1 cellular context compared by ENCODE assay signal in the genomic region with DNA sequence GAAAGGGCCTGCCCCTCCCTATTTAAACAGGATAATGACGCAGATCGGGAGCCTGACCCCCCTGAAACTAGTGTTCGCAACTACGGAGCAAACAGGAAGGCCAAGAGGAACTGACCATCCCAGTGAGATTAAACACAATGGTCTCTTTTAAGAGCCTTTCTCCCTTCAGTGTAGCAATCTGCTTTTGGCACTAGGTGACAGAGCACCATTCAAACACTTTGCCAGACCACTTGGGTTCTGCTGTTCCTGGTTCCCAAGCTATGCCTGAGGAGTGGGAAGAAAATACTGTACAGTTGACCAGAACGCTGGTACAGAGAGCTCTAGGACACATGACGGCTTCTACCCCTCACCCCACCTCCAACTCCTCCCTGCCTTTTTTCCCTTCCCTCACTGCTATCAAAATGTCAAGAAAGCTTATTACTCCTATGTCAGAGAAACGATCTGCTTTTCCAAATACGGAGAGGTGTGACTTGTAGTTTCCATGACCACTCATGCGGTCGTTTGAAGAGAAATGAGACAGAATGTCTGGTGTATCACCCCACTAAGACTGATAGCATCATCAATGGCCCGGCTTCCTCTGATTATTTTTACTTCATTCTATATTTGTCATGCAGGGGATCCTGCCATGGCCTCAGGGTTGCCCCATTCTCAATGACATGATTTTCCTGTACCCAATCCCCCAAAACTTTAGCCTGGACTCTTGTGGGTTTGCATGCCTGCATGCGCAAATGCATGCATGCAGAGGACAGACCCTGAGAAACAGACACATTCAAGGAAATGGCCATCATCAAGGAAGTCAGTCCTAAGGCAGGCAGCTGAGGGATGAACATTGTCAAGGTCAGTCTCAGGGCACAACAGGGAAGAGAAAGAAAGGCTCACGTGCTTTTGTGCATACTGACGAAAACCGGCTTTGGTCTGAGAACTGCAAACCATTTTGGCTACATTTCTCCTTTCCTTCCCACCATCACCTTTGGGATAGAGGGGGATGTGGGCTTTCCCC.
TF ChIP-seq lines count a peak whose summit lies in the region.

No MANE protein-coding gene starts in this region.

TF ChIP-seq in HepG2, 621 proteins besides CTCF, POLR2A, EP300 and RAD21 (continued from another document and continues in another):
- TF ChIP-seq, protein P1, sequence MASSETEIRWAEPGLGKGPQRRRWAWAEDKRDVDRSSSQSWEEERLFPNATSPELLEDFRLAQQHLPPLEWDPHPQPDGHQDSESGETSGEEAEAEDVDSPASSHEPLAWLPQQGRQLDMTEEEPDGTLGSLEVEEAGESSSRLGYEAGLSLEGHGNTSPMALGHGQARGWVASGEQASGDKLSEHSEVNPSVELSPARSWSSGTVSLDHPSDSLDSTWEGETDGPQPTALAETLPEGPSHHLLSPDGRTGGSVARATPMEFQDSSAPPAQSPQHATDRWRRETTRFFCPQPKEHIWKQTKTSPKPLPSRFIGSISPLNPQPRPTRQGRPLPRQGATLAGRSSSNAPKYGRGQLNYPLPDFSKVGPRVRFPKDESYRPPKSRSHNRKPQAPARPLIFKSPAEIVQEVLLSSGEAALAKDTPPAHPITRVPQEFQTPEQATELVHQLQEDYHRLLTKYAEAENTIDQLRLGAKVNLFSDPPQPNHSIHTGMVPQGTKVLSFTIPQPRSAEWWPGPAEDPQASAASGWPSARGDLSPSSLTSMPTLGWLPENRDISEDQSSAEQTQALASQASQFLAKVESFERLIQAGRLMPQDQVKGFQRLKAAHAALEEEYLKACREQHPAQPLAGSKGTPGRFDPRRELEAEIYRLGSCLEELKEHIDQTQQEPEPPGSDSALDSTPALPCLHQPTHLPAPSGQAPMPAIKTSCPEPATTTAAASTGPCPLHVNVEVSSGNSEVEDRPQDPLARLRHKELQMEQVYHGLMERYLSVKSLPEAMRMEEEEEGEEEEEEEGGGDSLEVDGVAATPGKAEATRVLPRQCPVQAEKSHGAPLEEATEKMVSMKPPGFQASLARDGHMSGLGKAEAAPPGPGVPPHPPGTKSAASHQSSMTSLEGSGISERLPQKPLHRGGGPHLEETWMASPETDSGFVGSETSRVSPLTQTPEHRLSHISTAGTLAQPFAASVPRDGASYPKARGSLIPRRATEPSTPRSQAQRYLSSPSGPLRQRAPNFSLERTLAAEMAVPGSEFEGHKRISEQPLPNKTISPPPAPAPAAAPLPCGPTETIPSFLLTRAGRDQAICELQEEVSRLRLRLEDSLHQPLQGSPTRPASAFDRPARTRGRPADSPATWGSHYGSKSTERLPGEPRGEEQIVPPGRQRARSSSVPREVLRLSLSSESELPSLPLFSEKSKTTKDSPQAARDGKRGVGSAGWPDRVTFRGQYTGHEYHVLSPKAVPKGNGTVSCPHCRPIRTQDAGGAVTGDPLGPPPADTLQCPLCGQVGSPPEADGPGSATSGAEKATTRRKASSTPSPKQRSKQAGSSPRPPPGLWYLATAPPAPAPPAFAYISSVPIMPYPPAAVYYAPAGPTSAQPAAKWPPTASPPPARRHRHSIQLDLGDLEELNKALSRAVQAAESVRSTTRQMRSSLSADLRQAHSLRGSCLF (CRISPR knock-in tag; IDR thresholded peaks at IDR 0.05; ENCODE audit: borderline replicate concordance): no peak
- TF ChIP-seq KMT2A (CRISPR knock-in tag; IDR thresholded peaks at IDR 0.05) (0 out of 2 replicates have a peak, but pooled peaks have one; percentile 38), ZNF446 (CRISPR knock-in tag; IDR thresholded peaks at IDR 0.05) (no peak), TARDBP (CRISPR knock-in tag; IDR thresholded peaks at IDR 0.05) (peak; percentile 94), SP1 (IDR thresholded peaks at IDR 0.05) (no peak), SP1 (CRISPR knock-in tag; IDR thresholded peaks at IDR 0.05) (0 out of 2 replicates have a peak, but pooled peaks have one; percentile 37), ZNF781 (CRISPR knock-in tag; IDR thresholded peaks at IDR 0.05; ENCODE audit: borderline replicate concordance, not compliant biosample characterization) (no peak), SRY (CRISPR knock-in tag; IDR thresholded peaks at IDR 0.05) (no peak), SOX5 (CRISPR knock-in tag; IDR thresholded peaks at IDR 0.05; ENCODE audit: borderline replicate concordance) (peak; percentile 88), REPIN1 (CRISPR knock-in tag; IDR thresholded peaks at IDR 0.05; ENCODE audit: borderline replicate concordance, low read depth) (peak; percentile 79), SIN3A (IDR thresholded peaks at IDR 0.05; ENCODE audit: borderline replicate concordance, low read depth, low read length) (peak; percentile 89), DNMT3B (CRISPR knock-in tag; conservative IDR thresholded peaks at IDR 0.05) (0 out of 2 replicates have a peak, but pooled peaks have one; percentile 49), ZNF589 (CRISPR knock-in tag; conservative IDR thresholded peaks at IDR 0.05) (0 out of 2 replicates have a peak, but pooled peaks have one; percentile 29), ZMYM3 (CRISPR knock-in tag; IDR thresholded peaks at IDR 0.05) (0 out of 2 replicates have a peak, but pooled peaks have one; percentile 70), TBX2 (CRISPR knock-in tag; IDR thresholded peaks at IDR 0.05; ENCODE audit: borderline replicate concordance) (peak; percentile 95), BRD4 (CRISPR knock-in tag; IDR thresholded peaks at IDR 0.05) (no peak), ATF1 (CRISPR knock-in tag; IDR thresholded peaks at IDR 0.05) (peak; percentile 85), SRSF4 (IDR thresholded peaks at IDR 0.05; ENCODE audit: low read depth, low read length, poor library complexity, severe bottlenecking) (no peak), CBX1 (IDR thresholded peaks at IDR 0.05; ENCODE audit: low read depth) (no peak), PPARG (CRISPR knock-in tag; conservative IDR thresholded peaks at IDR 0.05) (peak; percentile 98), ZNF747 (CRISPR knock-in tag; IDR thresholded peaks at IDR 0.05; ENCODE audit: borderline replicate concordance) (peak; percentile 56; the same call in 1 of the 2 replicates), SAP130 (CRISPR knock-in tag; IDR thresholded peaks at IDR 0.05; ENCODE audit: low read depth) (peak; percentile 95), ZNF383 (CRISPR knock-in tag; IDR thresholded peaks at IDR 0.05; ENCODE audit: borderline replicate concordance) (no peak), NCOA2 (CRISPR knock-in tag; IDR thresholded peaks at IDR 0.05) (peak; percentile 91), ZNF543 (CRISPR knock-in tag; IDR thresholded peaks at IDR 0.05) (peak; percentile 23; the same call in 1 of the 2 replicates), HNRNPK (IDR thresholded peaks at IDR 0.05; ENCODE audit: low read depth, low read length, poor library complexity, severe bottlenecking) (no peak), ZNF816 (CRISPR knock-in tag; IDR thresholded peaks at IDR 0.05; ENCODE audit: borderline replicate concordance) (peak; percentile 74; the same call in 1 of the 2 replicates), ZNF329 (CRISPR knock-in tag; IDR thresholded peaks at IDR 0.05; ENCODE audit: low read depth) (no peak), ZNF350 (CRISPR knock-in tag; IDR thresholded peaks at IDR 0.05; ENCODE audit: borderline replicate concordance, low read depth) (peak; percentile 45; the same call in 1 of the 2 replicates), ZSCAN25 (CRISPR knock-in tag; IDR thresholded peaks at IDR 0.05) (peak; percentile 27; the same call in 1 of the 2 replicates), NCOR1 (IDR thresholded peaks at IDR 0.05; ENCODE audit: borderline replicate concordance, low read length) (peak; percentile 22; the same call in 1 of the 2 replicates), ZBTB7B (CRISPR knock-in tag; IDR thresholded peaks at IDR 0.05) (peak; percentile 96), KAT8 (CRISPR knock-in tag; IDR thresholded peaks at IDR 0.05) (peak; percentile 80), ZNF652 (CRISPR knock-in tag; IDR thresholded peaks at IDR 0.05; ENCODE audit: borderline replicate concordance, low read depth) (no peak), TAF1 (CRISPR knock-in tag; IDR thresholded peaks at IDR 0.05) (peak; percentile 42; the same call in 1 of the 2 replicates), ZNF143 (CRISPR knock-in tag; IDR thresholded peaks at IDR 0.05) (no peak)
- TF ChIP-seq, protein P2, sequence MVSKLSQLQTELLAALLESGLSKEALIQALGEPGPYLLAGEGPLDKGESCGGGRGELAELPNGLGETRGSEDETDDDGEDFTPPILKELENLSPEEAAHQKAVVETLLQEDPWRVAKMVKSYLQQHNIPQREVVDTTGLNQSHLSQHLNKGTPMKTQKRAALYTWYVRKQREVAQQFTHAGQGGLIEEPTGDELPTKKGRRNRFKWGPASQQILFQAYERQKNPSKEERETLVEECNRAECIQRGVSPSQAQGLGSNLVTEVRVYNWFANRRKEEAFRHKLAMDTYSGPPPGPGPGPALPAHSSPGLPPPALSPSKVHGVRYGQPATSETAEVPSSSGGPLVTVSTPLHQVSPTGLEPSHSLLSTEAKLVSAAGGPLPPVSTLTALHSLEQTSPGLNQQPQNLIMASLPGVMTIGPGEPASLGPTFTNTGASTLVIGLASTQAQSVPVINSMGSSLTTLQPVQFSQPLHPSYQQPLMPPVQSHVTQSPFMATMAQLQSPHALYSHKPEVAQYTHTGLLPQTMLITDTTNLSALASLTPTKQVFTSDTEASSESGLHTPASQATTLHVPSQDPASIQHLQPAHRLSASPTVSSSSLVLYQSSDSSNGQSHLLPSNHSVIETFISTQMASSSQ (IDR thresholded peaks at IDR 0.05; ENCODE audit: low read depth): peak; percentile 73; the same call in 1 of the 2 replicates
- TF ChIP-seq, protein P2 (CRISPR knock-in tag; IDR thresholded peaks at IDR 0.05; ENCODE audit: borderline replicate concordance): peak; percentile 87
- TF ChIP-seq, protein P3, sequence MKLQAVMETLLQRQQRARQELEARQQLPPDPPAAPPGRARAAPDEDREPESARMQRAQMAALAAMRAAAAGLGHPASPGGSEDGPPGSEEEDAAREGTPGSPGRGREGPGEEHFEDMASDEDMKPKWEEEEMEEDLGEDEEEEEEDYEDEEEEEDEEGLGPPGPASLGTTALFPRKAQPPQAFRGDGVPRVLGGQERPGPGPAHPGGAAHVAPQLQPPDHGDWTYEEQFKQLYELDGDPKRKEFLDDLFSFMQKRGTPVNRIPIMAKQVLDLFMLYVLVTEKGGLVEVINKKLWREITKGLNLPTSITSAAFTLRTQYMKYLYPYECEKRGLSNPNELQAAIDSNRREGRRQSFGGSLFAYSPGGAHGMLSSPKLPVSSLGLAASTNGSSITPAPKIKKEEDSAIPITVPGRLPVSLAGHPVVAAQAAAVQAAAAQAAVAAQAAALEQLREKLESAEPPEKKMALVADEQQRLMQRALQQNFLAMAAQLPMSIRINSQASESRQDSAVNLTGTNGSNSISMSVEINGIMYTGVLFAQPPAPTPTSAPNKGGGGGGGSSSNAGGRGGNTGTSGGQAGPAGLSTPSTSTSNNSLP (IDR thresholded peaks at IDR 0.05; ENCODE audit: low read depth, low read length): peak; percentile 45; the same call in 1 of the 2 replicates
- TF ChIP-seq, protein P4, sequence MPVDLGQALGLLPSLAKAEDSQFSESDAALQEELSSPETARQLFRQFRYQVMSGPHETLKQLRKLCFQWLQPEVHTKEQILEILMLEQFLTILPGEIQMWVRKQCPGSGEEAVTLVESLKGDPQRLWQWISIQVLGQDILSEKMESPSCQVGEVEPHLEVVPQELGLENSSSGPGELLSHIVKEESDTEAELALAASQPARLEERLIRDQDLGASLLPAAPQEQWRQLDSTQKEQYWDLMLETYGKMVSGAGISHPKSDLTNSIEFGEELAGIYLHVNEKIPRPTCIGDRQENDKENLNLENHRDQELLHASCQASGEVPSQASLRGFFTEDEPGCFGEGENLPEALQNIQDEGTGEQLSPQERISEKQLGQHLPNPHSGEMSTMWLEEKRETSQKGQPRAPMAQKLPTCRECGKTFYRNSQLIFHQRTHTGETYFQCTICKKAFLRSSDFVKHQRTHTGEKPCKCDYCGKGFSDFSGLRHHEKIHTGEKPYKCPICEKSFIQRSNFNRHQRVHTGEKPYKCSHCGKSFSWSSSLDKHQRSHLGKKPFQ (CRISPR knock-in tag; IDR thresholded peaks at IDR 0.05; ENCODE audit: insufficient replicate concordance): peak; percentile 40
- TF ChIP-seq, protein P5, sequence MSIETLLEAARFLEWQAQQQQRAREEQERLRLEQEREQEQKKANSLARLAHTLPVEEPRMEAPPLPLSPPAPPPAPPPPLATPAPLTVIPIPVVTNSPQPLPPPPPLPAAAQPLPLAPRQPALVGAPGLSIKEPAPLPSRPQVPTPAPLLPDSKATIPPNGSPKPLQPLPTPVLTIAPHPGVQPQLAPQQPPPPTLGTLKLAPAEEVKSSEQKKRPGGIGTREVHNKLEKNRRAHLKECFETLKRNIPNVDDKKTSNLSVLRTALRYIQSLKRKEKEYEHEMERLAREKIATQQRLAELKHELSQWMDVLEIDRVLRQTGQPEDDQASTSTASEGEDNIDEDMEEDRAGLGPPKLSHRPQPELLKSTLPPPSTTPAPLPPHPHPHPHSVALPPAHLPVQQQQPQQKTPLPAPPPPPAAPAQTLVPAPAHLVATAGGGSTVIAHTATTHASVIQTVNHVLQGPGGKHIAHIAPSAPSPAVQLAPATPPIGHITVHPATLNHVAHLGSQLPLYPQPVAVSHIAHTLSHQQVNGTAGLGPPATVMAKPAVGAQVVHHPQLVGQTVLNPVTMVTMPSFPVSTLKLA (IDR thresholded peaks at IDR 0.05): no peak
- TF ChIP-seq, protein P6, sequence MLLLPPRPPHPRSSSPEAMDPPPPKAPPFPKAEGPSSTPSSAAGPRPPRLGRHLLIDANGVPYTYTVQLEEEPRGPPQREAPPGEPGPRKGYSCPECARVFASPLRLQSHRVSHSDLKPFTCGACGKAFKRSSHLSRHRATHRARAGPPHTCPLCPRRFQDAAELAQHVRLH (CRISPR knock-in tag; IDR thresholded peaks at IDR 0.05; ENCODE audit: borderline replicate concordance, low read depth): 0 out of 2 replicates have a peak, but pooled peaks have one; percentile 77
- TF ChIP-seq, protein P7, sequence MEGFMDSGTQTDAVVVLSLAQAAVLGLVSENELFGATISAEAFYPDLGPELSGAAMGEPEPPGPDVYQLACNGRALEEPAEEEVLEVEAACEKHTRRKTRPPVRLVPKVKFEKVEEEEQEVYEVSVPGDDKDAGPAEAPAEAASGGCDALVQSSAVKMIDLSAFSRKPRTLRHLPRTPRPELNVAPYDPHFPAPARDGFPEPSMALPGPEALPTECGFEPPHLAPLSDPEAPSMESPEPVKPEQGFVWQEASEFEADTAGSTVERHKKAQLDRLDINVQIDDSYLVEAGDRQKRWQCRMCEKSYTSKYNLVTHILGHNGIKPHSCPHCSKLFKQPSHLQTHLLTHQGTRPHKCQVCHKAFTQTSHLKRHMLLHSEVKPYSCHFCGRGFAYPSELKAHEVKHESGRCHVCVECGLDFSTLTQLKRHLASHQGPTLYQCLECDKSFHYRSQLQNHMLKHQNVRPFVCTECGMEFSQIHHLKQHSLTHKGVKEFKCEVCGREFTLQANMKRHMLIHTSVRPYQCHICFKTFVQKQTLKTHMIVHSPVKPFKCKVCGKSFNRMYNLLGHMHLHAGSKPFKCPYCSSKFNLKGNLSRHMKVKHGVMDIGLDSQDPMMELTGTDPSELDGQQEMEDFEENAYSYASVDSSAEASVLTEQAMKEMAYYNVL (CRISPR knock-in tag; IDR thresholded peaks at IDR 0.05; ENCODE audit: borderline replicate concordance): 0 out of 2 replicates have a peak, but pooled peaks have one; percentile 54
